ENCODE assay signal across 10 cellular contexts in genomic region chr2:196718796-196719564, GRCh38.
DNase-seq lines count a peak whose midpoint lies in the region; ATAC-seq and TF ChIP-seq lines count a peak whose summit lies in the region.
"Had no signal": no experiment of that assay in that cellular context is flagged by ENCODE, and none has a peak within 500 bp of the region (broad histone marks: within the 10 kb centered on the region; RNA-seq: fewer than 3 reads in every experiment).

No MANE protein-coding gene starts in this region.

- TF ChIP-seq POLR2A in tibial nerve (IDR thresholded peaks at IDR 0.05): no peak

- no peak for ATAC-seq in GM21576 (IDR thresholded peaks at IDR 0.05; ENCODE audit: unreplicated experiment)

- H3K4me3 ChIP-seq in tibial nerve: no peak overlapping the region
- H3K4me3 ChIP-seq: SK-N-MC, thoracic aorta had no signal

- WGBS in tibial nerve, 2 donors: 40 to 46% methylated on average over 5 of the region's 5 CpGs

- peaks cover 0 to 10% (median 0%) of the 10 kb centered on the region in 4 donors for H3K4me1 ChIP-seq in tibial nerve

- no peaks in the 10 kb centered on the region for H3K36me3 ChIP-seq in tibial nerve
- H3K36me3 ChIP-seq: thoracic aorta had no signal

- no peak for TF ChIP-seq EP300 in tibial nerve (IDR thresholded peaks at IDR 0.05)

- H3K27ac ChIP-seq in tibial nerve: no peak overlapping the region
- H3K27ac ChIP-seq: SK-N-MC, thoracic aorta had no signal

- DNase-seq in NCI-H82 (lab: John Stamatoyannopoulos, UW) (peak; percentile 3), NCI-H82 treated with DMSO at 0.1 percent for 48 hours (lab: John Stamatoyannopoulos, UW; ENCODE audit: unreplicated experiment) (no peak), NCI-H510A (lab: John Stamatoyannopoulos, UW) (peak; percentile 9), glomerular visceral epithelial cell (ENCODE audit: extremely low spot score) (peak; percentile 79), tibial nerve (ENCODE audit: low spot score in 2 of 2) (peak; percentile 18 to 19), hippocampal formation (lab: John Stamatoyannopoulos, UW) (no peak), NCI-H774 (lab: John Stamatoyannopoulos, UW) (no peak)

- no peak for TF ChIP-seq CTCF in tibial nerve (IDR thresholded peaks at IDR 0.05)

- no peaks in the 10 kb centered on the region for H3K9me3 ChIP-seq in tibial nerve
- H3K9me3 ChIP-seq: thoracic aorta had no signal

- no peaks in the 10 kb centered on the region for H3K27me3 ChIP-seq in tibial nerve

Comparison
In these comparisons a context has a peak if more than half of its experiments do, and no peak if none do; other contexts are left out.
1. DNase-seq: peak in NCI-H82 (single experiment), NCI-H510A (single experiment), glomerular visceral epithelial cell (single experiment) and tibial nerve (2 of 2); none in NCI-H82 treated with DMSO at 0.1 percent for 48 hours (single experiment), hippocampal formation (0 of 2) and NCI-H774 (single experiment).